Comparison of ENCODE assay signal across 2 cellular contexts in the genomic region with DNA sequence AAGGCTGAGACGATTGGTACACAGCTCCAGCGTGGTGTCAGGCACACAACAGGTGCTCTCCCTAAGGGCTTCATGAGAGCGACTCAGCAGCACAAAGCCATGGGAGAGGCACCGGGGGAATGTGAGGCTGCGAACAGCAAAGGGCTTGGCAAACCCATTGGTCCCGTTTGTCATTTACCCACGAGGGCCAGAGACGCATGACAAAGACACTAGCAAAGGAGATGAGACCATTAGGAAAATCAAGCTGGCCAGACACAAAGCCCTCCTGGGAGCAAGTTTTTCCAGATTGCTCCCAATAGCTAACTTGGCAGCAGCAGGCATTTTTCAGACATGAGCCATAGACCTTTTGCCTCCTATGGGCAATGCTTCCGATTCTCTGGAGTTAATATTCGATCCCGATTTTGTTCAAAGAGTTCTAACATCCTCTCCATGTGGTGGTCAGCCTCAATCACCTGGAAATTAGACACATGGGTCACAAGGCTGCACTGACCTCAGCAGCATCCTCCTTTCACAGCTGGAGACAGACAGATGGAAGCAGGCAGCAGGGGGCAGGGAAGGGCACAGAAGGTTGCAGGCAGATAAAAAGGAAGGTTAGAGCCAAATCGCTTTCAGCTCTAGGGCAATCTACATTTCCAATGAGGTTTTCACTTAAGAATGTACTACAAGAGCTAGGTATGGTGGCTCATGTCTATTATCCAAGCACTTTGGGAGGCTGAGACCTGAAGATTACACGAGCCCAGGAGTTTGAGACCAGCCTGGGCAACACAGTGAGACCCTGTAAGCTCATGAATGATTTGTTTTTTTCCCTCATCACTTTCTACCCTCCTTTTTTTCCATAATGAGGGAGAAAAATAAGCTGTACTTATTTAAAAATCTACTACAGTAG.
TF ChIP-seq lines count a peak whose summit lies in the region.

No MANE protein-coding gene starts in this region.

TF ChIP-seq in GM23338, 12 proteins besides CTCF, POLR2A, EP300 and RAD21 (continued from another document and continues in another):
- TF ChIP-seq, protein P1, sequence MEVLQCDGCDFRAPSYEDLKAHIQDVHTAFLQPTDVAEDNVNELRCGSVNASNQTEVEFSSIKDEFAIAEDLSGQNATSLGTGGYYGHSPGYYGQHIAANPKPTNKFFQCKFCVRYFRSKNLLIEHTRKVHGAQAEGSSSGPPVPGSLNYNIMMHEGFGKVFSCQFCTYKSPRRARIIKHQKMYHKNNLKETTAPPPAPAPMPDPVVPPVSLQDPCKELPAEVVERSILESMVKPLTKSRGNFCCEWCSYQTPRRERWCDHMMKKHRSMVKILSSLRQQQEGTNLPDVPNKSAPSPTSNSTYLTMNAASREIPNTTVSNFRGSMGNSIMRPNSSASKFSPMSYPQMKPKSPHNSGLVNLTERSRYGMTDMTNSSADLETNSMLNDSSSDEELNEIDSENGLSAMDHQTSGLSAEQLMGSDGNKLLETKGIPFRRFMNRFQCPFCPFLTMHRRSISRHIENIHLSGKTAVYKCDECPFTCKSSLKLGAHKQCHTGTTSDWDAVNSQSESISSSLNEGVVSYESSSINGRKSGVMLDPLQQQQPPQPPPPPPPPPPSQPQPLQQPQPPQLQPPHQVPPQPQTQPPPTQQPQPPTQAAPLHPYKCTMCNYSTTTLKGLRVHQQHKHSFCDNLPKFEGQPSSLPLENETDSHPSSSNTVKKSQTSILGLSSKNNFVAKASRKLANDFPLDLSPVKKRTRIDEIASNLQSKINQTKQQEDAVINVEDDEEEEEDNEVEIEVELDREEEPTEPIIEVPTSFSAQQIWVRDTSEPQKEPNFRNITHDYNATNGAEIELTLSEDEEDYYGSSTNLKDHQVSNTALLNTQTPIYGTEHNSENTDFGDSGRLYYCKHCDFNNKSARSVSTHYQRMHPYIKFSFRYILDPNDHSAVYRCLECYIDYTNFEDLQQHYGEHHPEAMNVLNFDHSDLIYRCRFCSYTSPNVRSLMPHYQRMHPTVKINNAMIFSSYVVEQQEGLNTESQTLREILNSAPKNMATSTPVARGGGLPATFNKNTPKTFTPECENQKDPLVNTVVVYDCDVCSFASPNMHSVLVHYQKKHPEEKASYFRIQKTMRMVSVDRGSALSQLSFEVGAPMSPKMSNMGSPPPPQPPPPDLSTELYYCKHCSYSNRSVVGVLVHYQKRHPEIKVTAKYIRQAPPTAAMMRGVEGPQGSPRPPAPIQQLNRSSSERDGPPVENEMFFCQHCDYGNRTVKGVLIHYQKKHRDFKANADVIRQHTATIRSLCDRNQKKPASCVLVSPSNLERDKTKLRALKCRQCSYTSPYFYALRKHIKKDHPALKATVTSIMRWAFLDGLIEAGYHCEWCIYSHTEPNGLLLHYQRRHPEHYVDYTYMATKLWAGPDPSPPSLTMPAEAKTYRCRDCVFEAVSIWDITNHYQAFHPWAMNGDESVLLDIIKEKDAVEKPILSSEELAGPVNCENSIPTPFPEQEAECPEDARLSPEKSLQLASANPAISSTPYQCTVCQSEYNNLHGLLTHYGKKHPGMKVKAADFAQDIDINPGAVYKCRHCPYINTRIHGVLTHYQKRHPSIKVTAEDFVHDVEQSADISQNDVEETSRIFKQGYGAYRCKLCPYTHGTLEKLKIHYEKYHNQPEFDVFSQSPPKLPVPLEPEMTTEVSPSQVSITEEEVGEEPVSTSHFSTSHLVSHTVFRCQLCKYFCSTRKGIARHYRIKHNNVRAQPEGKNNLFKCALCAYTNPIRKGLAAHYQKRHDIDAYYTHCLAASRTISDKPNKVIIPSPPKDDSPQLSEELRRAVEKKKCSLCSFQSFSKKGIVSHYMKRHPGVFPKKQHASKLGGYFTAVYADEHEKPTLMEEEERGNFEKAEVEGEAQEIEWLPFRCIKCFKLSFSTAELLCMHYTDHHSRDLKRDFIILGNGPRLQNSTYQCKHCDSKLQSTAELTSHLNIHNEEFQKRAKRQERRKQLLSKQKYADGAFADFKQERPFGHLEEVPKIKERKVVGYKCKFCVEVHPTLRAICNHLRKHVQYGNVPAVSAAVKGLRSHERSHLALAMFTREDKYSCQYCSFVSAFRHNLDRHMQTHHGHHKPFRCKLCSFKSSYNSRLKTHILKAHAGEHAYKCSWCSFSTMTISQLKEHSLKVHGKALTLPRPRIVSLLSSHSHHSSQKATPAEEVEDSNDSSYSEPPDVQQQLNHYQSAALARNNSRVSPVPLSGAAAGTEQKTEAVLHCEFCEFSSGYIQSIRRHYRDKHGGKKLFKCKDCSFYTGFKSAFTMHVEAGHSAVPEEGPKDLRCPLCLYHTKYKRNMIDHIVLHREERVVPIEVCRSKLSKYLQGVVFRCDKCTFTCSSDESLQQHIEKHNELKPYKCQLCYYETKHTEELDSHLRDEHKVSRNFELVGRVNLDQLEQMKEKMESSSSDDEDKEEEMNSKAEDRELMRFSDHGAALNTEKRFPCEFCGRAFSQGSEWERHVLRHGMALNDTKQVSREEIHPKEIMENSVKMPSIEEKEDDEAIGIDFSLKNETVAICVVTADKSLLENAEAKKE (CRISPR knock-in tag; IDR thresholded peaks at IDR 0.05): no peak
- TF ChIP-seq POLR2AphosphoS5 (IDR thresholded peaks at IDR 0.05; ENCODE audit: low read depth) (no peak), CREB1 (CRISPR knock-in tag; IDR thresholded peaks at IDR 0.05; ENCODE audit: low read depth) (no peak), STAT1 (IDR thresholded peaks at IDR 0.05; ENCODE audit: unreplicated experiment) (no peak), EZH2phosphoT487 (IDR thresholded peaks at IDR 0.05; ENCODE audit: unreplicated experiment) (no peak), EZH2 (IDR thresholded peaks at IDR 0.05; ENCODE audit: low read depth, unreplicated experiment) (no peak)
- TF ChIP-seq, protein P2, sequence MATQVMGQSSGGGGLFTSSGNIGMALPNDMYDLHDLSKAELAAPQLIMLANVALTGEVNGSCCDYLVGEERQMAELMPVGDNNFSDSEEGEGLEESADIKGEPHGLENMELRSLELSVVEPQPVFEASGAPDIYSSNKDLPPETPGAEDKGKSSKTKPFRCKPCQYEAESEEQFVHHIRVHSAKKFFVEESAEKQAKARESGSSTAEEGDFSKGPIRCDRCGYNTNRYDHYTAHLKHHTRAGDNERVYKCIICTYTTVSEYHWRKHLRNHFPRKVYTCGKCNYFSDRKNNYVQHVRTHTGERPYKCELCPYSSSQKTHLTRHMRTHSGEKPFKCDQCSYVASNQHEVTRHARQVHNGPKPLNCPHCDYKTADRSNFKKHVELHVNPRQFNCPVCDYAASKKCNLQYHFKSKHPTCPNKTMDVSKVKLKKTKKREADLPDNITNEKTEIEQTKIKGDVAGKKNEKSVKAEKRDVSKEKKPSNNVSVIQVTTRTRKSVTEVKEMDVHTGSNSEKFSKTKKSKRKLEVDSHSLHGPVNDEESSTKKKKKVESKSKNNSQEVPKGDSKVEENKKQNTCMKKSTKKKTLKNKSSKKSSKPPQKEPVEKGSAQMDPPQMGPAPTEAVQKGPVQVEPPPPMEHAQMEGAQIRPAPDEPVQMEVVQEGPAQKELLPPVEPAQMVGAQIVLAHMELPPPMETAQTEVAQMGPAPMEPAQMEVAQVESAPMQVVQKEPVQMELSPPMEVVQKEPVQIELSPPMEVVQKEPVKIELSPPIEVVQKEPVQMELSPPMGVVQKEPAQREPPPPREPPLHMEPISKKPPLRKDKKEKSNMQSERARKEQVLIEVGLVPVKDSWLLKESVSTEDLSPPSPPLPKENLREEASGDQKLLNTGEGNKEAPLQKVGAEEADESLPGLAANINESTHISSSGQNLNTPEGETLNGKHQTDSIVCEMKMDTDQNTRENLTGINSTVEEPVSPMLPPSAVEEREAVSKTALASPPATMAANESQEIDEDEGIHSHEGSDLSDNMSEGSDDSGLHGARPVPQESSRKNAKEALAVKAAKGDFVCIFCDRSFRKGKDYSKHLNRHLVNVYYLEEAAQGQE (IDR thresholded peaks at IDR 0.05; ENCODE audit: unreplicated experiment): no peak

TF ChIP-seq in SK-N-SH, 30 proteins besides CTCF, POLR2A, EP300 and RAD21 (continued from another document):
- TF ChIP-seq, protein P3, sequence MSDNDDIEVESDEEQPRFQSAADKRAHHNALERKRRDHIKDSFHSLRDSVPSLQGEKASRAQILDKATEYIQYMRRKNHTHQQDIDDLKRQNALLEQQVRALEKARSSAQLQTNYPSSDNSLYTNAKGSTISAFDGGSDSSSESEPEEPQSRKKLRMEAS (IDR thresholded peaks at IDR 0.05; ENCODE audit: low read depth): peak; percentile 37
- TF ChIP-seq TEAD4 (IDR thresholded peaks at IDR 0.05; ENCODE audit: borderline replicate concordance, insufficient read depth): peak; percentile 45; the same call in 1 of the 2 replicates
TF ChIP-seq in SK-N-SH: peak in this region for 7.
